ENCODE assay signal across 16 cellular contexts in genomic region chr4:8169763-8170162, GRCh38. TPM values are rescaled to one million over a fixed set of nuclear protein-coding genes. Genes with fewer than 3 reads are reported as not detected.
DNase-seq lines count a peak whose midpoint lies in the region; ATAC-seq and TF ChIP-seq lines count a peak whose summit lies in the region.
"Had no signal": no experiment of that assay in that cellular context is flagged by ENCODE, and none has a peak within 500 bp of the region (broad histone marks: within the 10 kb centered on the region; RNA-seq: fewer than 3 reads in every experiment).

No MANE protein-coding gene starts in this region.

- H3K9me3 ChIP-seq in AG04450 (ENCODE audit: control insufficient read depth, insufficient read depth, low read length) (peaks cover 11% of the 10 kb centered on the region), esophagus squamous epithelium (peaks cover 0 to 6% (median 6%) of the 10 kb centered on the region in 3 donors), psoas muscle (peaks cover 8% of the 10 kb centered on the region), left ventricle myocardium inferior (replicated peaks) (peaks cover 11% of the 10 kb centered on the region)

- CTCF ChIA-PET in AG04450 (lab: Charles Lee), result no interaction called here

- H3K4me1 ChIP-seq in esophagus squamous epithelium, result peaks cover 0 to 42% (median 0%) of the 10 kb centered on the region in 3 donors
- H3K4me1 ChIP-seq in psoas muscle, result peaks cover 58% of the 10 kb centered on the region
- H3K4me1 ChIP-seq in left ventricle myocardium inferior, result peaks cover 11% of the 10 kb centered on the region
- H3K4me1 ChIP-seq: Caco-2 had no signal

- H3K27ac ChIP-seq in AG04450 (ENCODE audit: low read depth, low read length), result peak overlapping the region; percentile 21
- peak overlapping the region in 3 of 4 donors; percentile 12 to 68 (median 45) for H3K27ac ChIP-seq in esophagus squamous epithelium
- H3K27ac ChIP-seq in psoas muscle, result peak overlapping the region; percentile 97
- no peak overlapping the region for H3K27ac ChIP-seq in left ventricle myocardium inferior (replicated peaks)
- H3K27ac ChIP-seq: 22Rv1, BLaER1, C4-2B had no signal

- POLR2A ChIA-PET in AG04450 (lab: Yijun Ruan, JAX), result no interaction called here

- H3K4me3 ChIP-seq in AG04450 (ENCODE audit: low read depth, low read length) (no peak overlapping the region), esophagus squamous epithelium (no peak overlapping the region), psoas muscle (no peak overlapping the region), left ventricle myocardium inferior (no peak overlapping the region)
- H3K4me3 ChIP-seq: BLaER1 had no signal

- WGBS in esophagus squamous epithelium, 2 donors, result 80 to 100% methylated on average over 1 of the region's 3 CpGs
- WGBS in psoas muscle, 3 donors, result 54 to 86% (median 57%) methylated on average over 3 of the region's 3 CpGs

- H3K9me3 Mint-ChIP-seq in activated T-cell treated with anti-CD3 and anti-CD28 coated beads, Interleukin-2, amount 50 U/mL, for 24 hours, result peaks cover 10% of the 10 kb centered on the region

- peaks cover 22% of the 10 kb centered on the region for H3K27me3 Mint-ChIP-seq in activated T-cell treated with anti-CD3 and anti-CD28 coated beads, Interleukin-2, amount 50 U/mL, for 24 hours

- no peak for TF ChIP-seq CTCF in AG04450 (IDR thresholded peaks at IDR 0.05; ENCODE audit: low read depth, low read length)
- TF ChIP-seq CTCF in esophagus squamous epithelium (IDR thresholded peaks at IDR 0.05), result no peak
- no peak for TF ChIP-seq CTCF in psoas muscle (IDR thresholded peaks at IDR 0.05)
- no peak for TF ChIP-seq CTCF in left ventricle myocardium inferior (IDR thresholded peaks at IDR 0.05; ENCODE audit: borderline replicate concordance)

- no peak overlapping the region for H3K27ac Mint-ChIP-seq in activated T-cell treated with anti-CD3 and anti-CD28 coated beads, Interleukin-2, amount 50 U/mL, for 24 hours
- H3K27ac Mint-ChIP-seq: CD4-positive, CD25-positive, alpha-beta regulatory T cell; CD8-positive, alpha-beta T cell had no signal

- intact Hi-C loops in esophagus squamous epithelium (cut with DNase I) (no loop called here), psoas muscle (cut with DNase I) (loop anchor here in 1 of 2 donors (5.0 kb wide), 1 partner anchor 67 kb away; no protein-coding TSS in a partner anchor), left ventricle myocardium inferior (cut with micrococcal nuclease) (no loop called here)

- TF ChIP-seq POLR2A in esophagus squamous epithelium (IDR thresholded peaks at IDR 0.05), result no peak

- H3K4me3 Mint-ChIP-seq in activated T-cell treated with anti-CD3 and anti-CD28 coated beads, Interleukin-2, amount 50 U/mL, for 24 hours, result no peak overlapping the region
- H3K4me3 Mint-ChIP-seq: CD8-positive, alpha-beta T cell had no signal

- no peaks in the 10 kb centered on the region for H3K36me3 Mint-ChIP-seq in activated T-cell treated with anti-CD3 and anti-CD28 coated beads, Interleukin-2, amount 50 U/mL, for 24 hours (ENCODE audit: low read depth)
- H3K36me3 Mint-ChIP-seq: CD4-positive, CD25-positive, alpha-beta regulatory T cell; CD8-positive, alpha-beta T cell had no signal

- H3K27me3 ChIP-seq in AG04450 (ENCODE audit: control insufficient read depth, insufficient read depth, low read length) (peaks cover 54% of the 10 kb centered on the region), esophagus squamous epithelium (peaks cover 0 to 8% (median 0%) of the 10 kb centered on the region in 4 donors), psoas muscle (ENCODE audit: insufficient read depth in 3 of 3, low read length in 2 of 3) (no peaks in the 10 kb centered on the region), left ventricle myocardium inferior (ENCODE audit: low read depth) (peaks cover 7% of the 10 kb centered on the region)
- H3K27me3 ChIP-seq: BLaER1 had no signal

- peak in 2 of 4 donors; percentile 6 to 12 for ATAC-seq in psoas muscle
- ATAC-seq: CD8-positive, alpha-beta T cell had no signal

- peaks cover 10% of the 10 kb centered on the region for H3K4me1 Mint-ChIP-seq in activated T-cell treated with anti-CD3 and anti-CD28 coated beads, Interleukin-2, amount 50 U/mL, for 24 hours (ENCODE audit: low read depth)

- no peaks in the 10 kb centered on the region for H3K36me3 ChIP-seq in esophagus squamous epithelium
- H3K36me3 ChIP-seq in psoas muscle (ENCODE audit: insufficient read depth in 1 of 2, low read depth in 1 of 2), result no peaks in the 10 kb centered on the region
- H3K36me3 ChIP-seq in left ventricle myocardium inferior, result no peaks in the 10 kb centered on the region
- H3K36me3 ChIP-seq: BLaER1 had no signal

- DNase-seq in AG04450 (ENCODE audit: low read depth, low spot score), result no peak
- DNase-seq in esophagus squamous epithelium (lab: John Stamatoyannopoulos, UW), result no peak
- DNase-seq in psoas muscle, result peak in 1 of 2 donors; percentile 57
- no peak for DNase-seq in activated T-cell treated with anti-CD3 and anti-CD28 coated beads, Interleukin-2, amount 50 U/mL, for 24 hours
- no peak for DNase-seq in left ventricle myocardium inferior
- no peak for DNase-seq in AG08396 (ENCODE audit: low spot score)
- DNase-seq: Caco-2; CD4-positive, CD25-positive, alpha-beta regulatory T cell; CD8-positive, alpha-beta T cell; DMS153; DND-41; GOT3; HCEC 1CT had no signal

RNA-seq across cellular contexts. Expression of gene ABLIM2, which starts 11.2 kb away (rescaled TPM):
- 0.07 TPM in 1 of 2 replicates, not detected in the other for polyA plus RNA-seq in AG04450 (2011; rRNA removed)
- not detected in 2 replicates for polyA minus RNA-seq in AG04450 (2011; rRNA and poly(A)+ RNA removed)
- total RNA-seq in esophagus squamous epithelium, result 10 to 100 TPM; 13.5 to 26.7 (median 15.7) TPM
- total RNA-seq in psoas muscle, result 100 to 1,000 TPM; 127 to 956 (median 461) TPM
- 100 to 1,000 TPM in 2 of 3 donors, 10 to 100 TPM in 1; 82.2 to 295 (median 123) TPM for polyA plus RNA-seq in psoas muscle
- 43.5 TPM for total RNA-seq in left ventricle myocardium inferior

RNA-seq across cellular contexts. Expression of gene SH3TC1, which starts 29.3 kb away (rescaled TPM):
- polyA plus RNA-seq in AG04450 (2011; rRNA removed), result 0.98 and 1.4 TPM in 2 replicates
- 1.9 and 2.7 TPM in 2 replicates for polyA minus RNA-seq in AG04450 (2011; rRNA and poly(A)+ RNA removed)
- total RNA-seq in esophagus squamous epithelium, result 10 to 100 TPM; 24.6 to 31.2 (median 27.1) TPM
- total RNA-seq in psoas muscle, result 1 to 10 TPM; 4.6 to 7.9 (median 4.9) TPM
- polyA plus RNA-seq in psoas muscle, result 1 to 10 TPM; 1.9 to 5.0 (median 4.0) TPM
- total RNA-seq in left ventricle myocardium inferior, result 13.6 TPM
